8 cellular contexts compared by ENCODE assay signal in genomic region chr12:15899282-15899870, GRCh38. TPM values are rescaled to one million over a fixed set of nuclear protein-coding genes. Genes with fewer than 3 reads are reported as not detected.
A peak's percentile ranks its signal among the peaks of the same experiment; 100 is the strongest.
DNase-seq lines count a peak whose midpoint lies in the region; ATAC-seq and TF ChIP-seq lines count a peak whose summit lies in the region.

No MANE protein-coding gene starts in this region.

- H3K4me1 ChIP-seq in cardiac muscle cell (ENCODE audit: low read depth): no peaks in the 10 kb centered on the region
- H3K4me1 ChIP-seq in thoracic aorta (ENCODE audit: control insufficient read depth in 1 of 2, low read depth in 2 of 2): no peaks in the 10 kb centered on the region

- CTCF ChIA-PET in RWPE1 (lab: Yijun Ruan, JAX): interaction anchor here (0.6 to 0.9 kb wide), 2 partner anchors 12 to 390 kb away, joined by 3 read pairs; partner anchors contain the start of gene DERA

- POLR2A ChIA-PET in RWPE1 (lab: Yijun Ruan, JAX; ENCODE audit: low non-redundant PET): no interaction called here

- peaks cover 82% of the 10 kb centered on the region for H3K36me3 ChIP-seq in cardiac muscle cell
- H3K36me3 ChIP-seq in thoracic aorta: peaks cover 34% of the 10 kb centered on the region

- DNase-seq in cardiac muscle cell (ENCODE audit: low read depth in 1 of 2, low spot score in 1 of 2) (peak in 1 of 2 donors; percentile 45), left ventricle myocardium superior (no peak), RWPE1 (ENCODE audit: low spot score) (peak; percentile 11), fibroblast of villous mesenchyme (ENCODE audit: low read depth) (peak; percentile 46), thoracic aorta (ENCODE audit: low spot score) (no peak), NCI-H2107 treated with DMSO at 0.1 percent for 48 hours (lab: John Stamatoyannopoulos, UW; ENCODE audit: unreplicated experiment) (no peak)
- DNase-seq in activated naive CD4-positive, alpha-beta T cell treated with anti-CD3 and anti-CD28 coated beads, Interleukin-2, amount 50 U/mL, for 16 hours: no peak

- TF ChIP-seq CTCF in cardiac muscle cell (IDR thresholded peaks at IDR 0.05; ENCODE audit: low read depth, low read length): peak; percentile 62
- TF ChIP-seq CTCF in RWPE1 (conservative IDR thresholded peaks at IDR 0.05; ENCODE audit: low read depth): peak; percentile 58
- peak; percentile 62 for TF ChIP-seq CTCF in fibroblast of villous mesenchyme (IDR thresholded peaks at IDR 0.05; ENCODE audit: insufficient read depth, low read depth, low read length)
- peak; percentile 60 for TF ChIP-seq CTCF in thoracic aorta (IDR thresholded peaks at IDR 0.05)

- ATAC-seq in left ventricle myocardium superior (no peak), HG02885 (IDR thresholded peaks at IDR 0.05; ENCODE audit: poor library complexity, unreplicated experiment) (peak; percentile 83), thoracic aorta (ENCODE audit: insufficient number of reproducible peaks, low FRiP score, low read depth) (no peak)

- intact Hi-C loops in left ventricle myocardium superior (cut with micrococcal nuclease): no loop called here

- H3K4me3 ChIP-seq in cardiac muscle cell: no peak overlapping the region
- no peak overlapping the region for H3K4me3 ChIP-seq in fibroblast of villous mesenchyme (ENCODE audit: low read depth, low read length)
- no peak overlapping the region for H3K4me3 ChIP-seq in thoracic aorta

- H3K9me3 ChIP-seq in cardiac muscle cell (ENCODE audit: low read depth): no peaks in the 10 kb centered on the region
- H3K9me3 ChIP-seq in thoracic aorta: no peaks in the 10 kb centered on the region

- H3K27me3 ChIP-seq in cardiac muscle cell (no peaks in the 10 kb centered on the region), thoracic aorta (replicated peaks; ENCODE audit: insufficient read depth) (no peaks in the 10 kb centered on the region)

- H3K27ac ChIP-seq in cardiac muscle cell (no peak overlapping the region), RWPE1 (no peak overlapping the region), thoracic aorta (no peak overlapping the region)

RNA-seq across cellular contexts. Expression of gene DERA, which starts 11.8 kb away (rescaled TPM):
- total RNA-seq in cardiac muscle cell: 15.2 and 23.9 TPM in 2 replicates
- 30.7 and 31.2 TPM in 2 replicates for polyA plus RNA-seq in cardiac muscle cell
- 16.9 TPM for total RNA-seq in left ventricle myocardium superior
- 46.2 and 53.1 TPM in 2 replicates for total RNA-seq in fibroblast of villous mesenchyme
- total RNA-seq in thoracic aorta: 10 to 100 TPM; 25.5 to 47.4 TPM

RNA-seq across cellular contexts. Expression of gene STRAP, which starts 17.2 kb away (rescaled TPM):
- total RNA-seq in cardiac muscle cell: 81.6 and 91.1 TPM in 2 replicates
- 257 and 261 TPM in 2 replicates for polyA plus RNA-seq in cardiac muscle cell
- 128 TPM for total RNA-seq in left ventricle myocardium superior
- 93.3 and 95.0 TPM in 2 replicates for total RNA-seq in fibroblast of villous mesenchyme
- total RNA-seq in thoracic aorta: 10 to 100 TPM; 55.1 to 55.5 TPM

Comparison
In these comparisons a context has a peak if more than half of its experiments do, and no peak if none do; other contexts are left out.
1. DNase-seq: peak in RWPE1 (single experiment) and fibroblast of villous mesenchyme (single experiment); none in left ventricle myocardium superior (single experiment), thoracic aorta (single experiment), NCI-H2107 treated with DMSO at 0.1 percent for 48 hours (single experiment) and activated naive CD4-positive, alpha-beta T cell treated with anti-CD3 and anti-CD28 coated beads, Interleukin-2, amount 50 U/mL, for 16 hours (single experiment).
2. Peak in every context shown above with its lines, with median percentiles within 50 percentile points of each other: CTCF ChIP-seq.